ENCODE assay signal across 35 cellular contexts in genomic region chr5:34986965-34987364, GRCh38.
"Had no signal": no experiment of that assay in that cellular context is flagged by ENCODE, and none has a peak within 500 bp of the region (broad histone marks: within the 10 kb centered on the region; RNA-seq: fewer than 3 reads in every experiment).

No MANE protein-coding gene starts in this region.

- H3K36me3 ChIP-seq: adrenal gland, brain microvascular endothelial cell, breast epithelium had no signal

- H3K4me3 Mint-ChIP-seq: activated B cell treated with CpG ODN at 0.5 μM for 24 hours; activated CD4-positive, alpha-beta memory T cell treated with anti-CD3 and anti-CD28 coated beads, Interleukin-2, amount 10 ng/mL, durations not matched to agents 7 days and 5 days; activated CD4-positive, alpha-beta T cell treated with anti-CD3 and anti-CD28 coated beads, Interleukin-2, amount 10 ng/mL, durations not matched to agents 24 days and 14 days; activated CD8-positive, alpha-beta memory T cell treated with anti-CD3 and anti-CD28 coated beads, Interleukin-2, amount 10 ng/mL, durations not matched to agents 7 days and 5 days; activated CD8-positive, alpha-beta T cell treated with anti-CD3 and anti-CD28 coated beads, Interleukin-2, amount 10 ng/mL, durations not matched to agents 7 days and 5 days; activated naive CD4-positive, alpha-beta T cell treated with anti-CD3 and anti-CD28 coated beads for 36 hours; activated naive CD8-positive, alpha-beta T cell treated with anti-CD3 and anti-CD28 coated beads for 36 hours; activated T-cell treated with anti-CD3 and anti-CD28 coated beads, Interleukin-2, amount 50 U/mL, for 4 hours; activated T-cell treated with anti-CD3 and anti-CD28 coated beads, Interleukin-2, amount 50 U/mL, for 72 hours; activated T-helper 1 cell treated with anti-CD3 and anti-CD28 coated beads, Interleukin-12 subunit alpha, Interleukin-12 subunit beta, Interleukin-2, Interleukin-4 antibody, amounts not matched to agents 30 ng/mL and 10 ng/mL and 1 ng/mL, durations not matched to agents 14 hours and 24 hours and 36 hours; activated T-helper 17 cell treated with anti-CD3 and anti-CD28 coated beads, Interleukin-2, amount 50 U/mL, for 72 hours; T-helper 1 cell treated with Interleukin-12 subunit alpha and Interleukin-12 subunit beta and Interleukin-4 antibody, amounts not matched to agents 30 μg/mL and 1 μg/mL, for 36 hours; T-helper 2 cell treated with Interferon-gamma antibody and Interleukin-4, amounts not matched to agents 5 μg/mL and 100 μg/mL, for 36 hours had no signal

- H3K4me3 ChIP-seq: adrenal gland, body of pancreas, breast epithelium had no signal

- H3K27me3 ChIP-seq: adrenal gland, body of pancreas, brain microvascular endothelial cell, breast epithelium had no signal

- H3K27ac ChIP-seq: adrenal gland, body of pancreas, brain microvascular endothelial cell, breast epithelium, VCaP had no signal

- H3K36me3 Mint-ChIP-seq: activated CD8-positive, alpha-beta memory T cell treated with anti-CD3 and anti-CD28 coated beads, Interleukin-2, amount 10 ng/mL, durations not matched to agents 7 days and 5 days; activated naive CD8-positive, alpha-beta T cell treated with anti-CD3 and anti-CD28 coated beads for 36 hours had no signal

- ATAC-seq: activated CD8-positive, alpha-beta memory T cell treated with anti-CD3 and anti-CD28 coated beads, Interleukin-2, amount 10 ng/mL, durations not matched to agents 7 days and 5 days; activated CD8-positive, alpha-beta T cell treated with anti-CD3 and anti-CD28 coated beads, Interleukin-2, amount 10 ng/mL, durations not matched to agents 7 days and 5 days; activated naive CD4-positive, alpha-beta T cell treated with anti-CD3 and anti-CD28 coated beads, Interleukin-2, amount 50 U/mL, for 72 hours; activated T-cell treated with anti-CD3 and anti-CD28 coated beads, Interleukin-2, amount 50 U/mL, for 4 hours; activated T-cell treated with anti-CD3 and anti-CD28 coated beads, Interleukin-2, amount 50 U/mL, for 72 hours; activated T-helper 17 cell treated with anti-CD3 and anti-CD28 coated beads, Interleukin-2, amount 50 U/mL, for 72 hours; body of pancreas had no signal

- H3K4me1 ChIP-seq: adrenal gland, body of pancreas, breast epithelium had no signal

- H3K9me3 ChIP-seq: adrenal gland had no signal

- H3K4me1 Mint-ChIP-seq: activated B cell treated with CpG ODN at 0.5 μM for 24 hours; activated CD4-positive, alpha-beta memory T cell treated with anti-CD3 and anti-CD28 coated beads, Interleukin-2, amount 10 ng/mL, durations not matched to agents 7 days and 5 days; activated CD4-positive, alpha-beta T cell treated with anti-CD3 and anti-CD28 coated beads, Interleukin-2, amount 10 ng/mL, durations not matched to agents 24 days and 14 days; activated CD8-positive, alpha-beta memory T cell treated with anti-CD3 and anti-CD28 coated beads, Interleukin-2, amount 10 ng/mL, durations not matched to agents 7 days and 5 days; activated naive CD8-positive, alpha-beta T cell treated with anti-CD3 and anti-CD28 coated beads for 36 hours; activated T-helper 17 cell treated with anti-CD3 and anti-CD28 coated beads, Interleukin-2, amount 50 U/mL, for 72 hours had no signal

- DNase-seq: activated B cell treated with CpG ODN at 0.5 μM for 24 hours; activated CD4-positive, alpha-beta memory T cell treated with anti-CD3 and anti-CD28 coated beads, Interleukin-2, amount 10 ng/mL, durations not matched to agents 7 days and 5 days; activated CD4-positive, alpha-beta T cell treated with anti-CD3 and anti-CD28 coated beads for 4 hours; activated CD4-positive, alpha-beta T cell treated with anti-CD3 and anti-CD28 coated beads, Interleukin-2, amount 10 ng/mL, durations not matched to agents 24 days and 14 days; activated CD4-positive, alpha-beta T cell treated with anti-CD3 and anti-CD28 coated beads, Interleukin-2, amount 50 U/mL, for 48 hours; activated CD4-positive, CD25-positive, alpha-beta regulatory T cell treated with anti-CD3 and anti-CD28 coated beads, Interleukin-2, amount 50 U/mL, for 72 hours; activated CD8-positive, alpha-beta memory T cell treated with anti-CD3 and anti-CD28 coated beads for 24 hours; activated CD8-positive, alpha-beta memory T cell treated with anti-CD3 and anti-CD28 coated beads, Interleukin-2, amount 10 ng/mL, durations not matched to agents 7 days and 5 days; activated CD8-positive, alpha-beta memory T cell treated with anti-CD3 and anti-CD28 coated beads, Interleukin-2, amount 50 U/mL, for 48 hours; activated CD8-positive, alpha-beta T cell treated with anti-CD3 and anti-CD28 coated beads, Interleukin-2, amount 10 ng/mL, durations not matched to agents 7 days and 5 days; activated effector memory CD4-positive, alpha-beta T cell treated with anti-CD3 and anti-CD28 coated beads, Interleukin-2, amount 50 U/mL, for 16 hours; activated gamma-delta T cell treated with Interleukin-2 at 50 U/mL for 16 hours; activated naive CD4-positive, alpha-beta T cell; activated naive CD4-positive, alpha-beta T cell treated with anti-CD3 and anti-CD28 coated beads for 36 hours; activated naive CD4-positive, alpha-beta T cell treated with anti-CD3 and anti-CD28 coated beads, Interleukin-2, amount 50 U/mL, for 16 hours; activated naive CD8-positive, alpha-beta T cell treated with anti-CD3 and anti-CD28 coated beads for 36 hours; activated T-cell treated with anti-CD3 and anti-CD28 coated beads, Interleukin-2, amount 50 U/mL, for 1 hour; activated T-cell treated with anti-CD3 and anti-CD28 coated beads, Interleukin-2, amount 50 U/mL, for 4 hours; activated T-cell treated with anti-CD3 and anti-CD28 coated beads, Interleukin-2, amount 50 U/mL, for 72 hours; adrenal gland; amniotic stem cell; aorta; body of pancreas; brain microvascular endothelial cell; central memory CD4-positive, alpha-beta T cell; T-helper 1 cell; T-helper 2 cell; T-helper 9 cell had no signal

- H3K27ac Mint-ChIP-seq: activated B cell treated with CpG ODN at 0.5 μM for 24 hours; activated CD4-positive, alpha-beta memory T cell treated with anti-CD3 and anti-CD28 coated beads, Interleukin-2, amount 10 ng/mL, durations not matched to agents 7 days and 5 days; activated CD4-positive, alpha-beta T cell treated with anti-CD3 and anti-CD28 coated beads, Interleukin-2, amount 10 ng/mL, durations not matched to agents 24 days and 14 days; activated CD8-positive, alpha-beta memory T cell treated with anti-CD3 and anti-CD28 coated beads, Interleukin-2, amount 10 ng/mL, durations not matched to agents 7 days and 5 days; activated CD8-positive, alpha-beta T cell treated with anti-CD3 and anti-CD28 coated beads, Interleukin-2, amount 10 ng/mL, durations not matched to agents 7 days and 5 days; activated naive CD4-positive, alpha-beta T cell treated with anti-CD3 and anti-CD28 coated beads for 36 hours; activated naive CD4-positive, alpha-beta T cell treated with anti-CD3 and anti-CD28 coated beads, Interleukin-2, amount 50 U/mL, for 72 hours; activated naive CD8-positive, alpha-beta T cell treated with anti-CD3 and anti-CD28 coated beads for 36 hours; activated T-cell treated with anti-CD3 and anti-CD28 coated beads, Interleukin-2, amount 50 U/mL, for 72 hours; activated T-helper 1 cell treated with anti-CD3 and anti-CD28 coated beads, Interleukin-12 subunit alpha, Interleukin-12 subunit beta, Interleukin-2, Interleukin-4 antibody, amounts not matched to agents 30 ng/mL and 10 ng/mL and 1 ng/mL, durations not matched to agents 14 hours and 24 hours and 36 hours; activated T-helper 17 cell treated with anti-CD3 and anti-CD28 coated beads, Interleukin-2, amount 50 U/mL, for 72 hours; T-helper 1 cell treated with Interleukin-12 subunit alpha and Interleukin-12 subunit beta and Interleukin-4 antibody, amounts not matched to agents 30 μg/mL and 1 μg/mL, for 36 hours; T-helper 2 cell treated with Interferon-gamma antibody and Interleukin-4, amounts not matched to agents 5 μg/mL and 100 μg/mL, for 36 hours had no signal
